Comparison of ENCODE assay signal across 16 cellular contexts in genomic region chr10:33238643-33239042, GRCh38.
A peak's percentile ranks its signal among the peaks of the same experiment; 100 is the strongest.
DNase-seq lines count a peak whose midpoint lies in the region; ATAC-seq, FAIRE-seq and TF ChIP-seq lines count a peak whose summit lies in the region.
"Had no signal": no experiment of that assay in that cellular context is flagged by ENCODE, and none has a peak within 500 bp of the region (broad histone marks: within the 10 kb centered on the region; RNA-seq: fewer than 3 reads in every experiment).

No MANE protein-coding gene starts in this region.

- H3K36me3 ChIP-seq in IMR-90 (ENCODE audit: control insufficient read depth, insufficient read depth, low read length) (no peaks in the 10 kb centered on the region), brain microvascular endothelial cell (replicated peaks) (peaks cover 9% of the 10 kb centered on the region)
- H3K36me3 ChIP-seq: neural progenitor cell, Peyer's patch, tibial artery had no signal

- no peak for TF ChIP-seq POLR2A in A549 (IDR thresholded peaks at IDR 0.05; ENCODE audit: low read length)
- TF ChIP-seq POLR2A in IMR-90 (IDR thresholded peaks at IDR 0.05; ENCODE audit: low read depth, low read length) = no peak

- ATAC-seq in A549 = peak; percentile 66 to 78
- peak; percentile 36 for ATAC-seq in IMR-90 (ENCODE audit: low read depth)
- ATAC-seq in HG03432 (IDR thresholded peaks at IDR 0.05; ENCODE audit: unreplicated experiment) = no peak

- H2BK15ac ChIP-seq in IMR-90 (ENCODE audit: low read depth, low read length) = 0 out of 3 replicates have a peak overlapping the region, but pooled peaks have one; percentile 16

- POLR2A ChIA-PET in A549 (lab: Yijun Ruan, JAX) (interaction anchor here (0.7 to 2.6 kb wide), 2 partner anchors 22 to 35 kb away, joined by 3 to 10 read pairs; no protein-coding TSS in a partner anchor), IMR-90 (lab: Charles Lee; ENCODE audit: unreplicated experiment) (no interaction called here)

- TF ChIP-seq EP300 in A549 (IDR thresholded peaks at IDR 0.05) = peak in 1 of 2 experiments; percentile 64; a peak in 2 of 5 replicates

- H2BK20ac ChIP-seq in IMR-90 (ENCODE audit: low read depth, low read length) = peak overlapping the region; percentile 91

- peak overlapping the region; percentile 84; the same call in 1 of the 2 replicates for H3K23ac ChIP-seq in IMR-90 (ENCODE audit: low read depth, low read length)

- H3K9ac ChIP-seq in IMR-90 (ENCODE audit: low read depth, low read length) = no peak overlapping the region
- H3K9ac ChIP-seq: neural progenitor cell had no signal

- peak overlapping the region; percentile 54; the same call in 1 of the 2 replicates for H3K14ac ChIP-seq in IMR-90 (replicated peaks; ENCODE audit: low read depth, low read length)

- in situ Hi-C loops in IMR-90 (cut with MboI; ENCODE audit: low sequenced_read_pairs) (no loop called here), brain microvascular endothelial cell (cut with HindIII; ENCODE audit: low pct_ligation_motif_present, low sequenced_read_pairs) (no loop called here)

- H3K79me1 ChIP-seq in IMR-90 (ENCODE audit: low read depth in 1 of 2, low read length in 2 of 2) = peaks cover 14 to 48% of the 10 kb centered on the region in 2 experiments

- no peaks in the 10 kb centered on the region for H3K27me3 ChIP-seq in IMR-90 (ENCODE audit: control insufficient read depth, insufficient read depth, low read length)
- no peaks in the 10 kb centered on the region for H3K27me3 ChIP-seq in brain microvascular endothelial cell (replicated peaks)
- H3K27me3 ChIP-seq: neural progenitor cell, Peyer's patch, tibial artery had no signal

- H3K56ac ChIP-seq in IMR-90 (ENCODE audit: extremely low read depth, insufficient read depth, low read length) = peak overlapping the region; percentile 87

- peak overlapping the region; percentile 91 to 92 for H3K27ac ChIP-seq in A549
- H3K27ac ChIP-seq in IMR-90 (ENCODE audit: insufficient read depth, low read length) = peak overlapping the region; percentile 20
- peak overlapping the region; percentile 84 for H3K27ac ChIP-seq in brain microvascular endothelial cell
- H3K27ac ChIP-seq: neural progenitor cell, Peyer's patch, tibial artery had no signal

- peak overlapping the region; percentile 45; the same call in 1 of the 2 replicates for H2AK5ac ChIP-seq in IMR-90 (ENCODE audit: low read depth, low read length)

- H2AFZ ChIP-seq in IMR-90 (replicated peaks; ENCODE audit: low read length, poor library complexity) = no peak overlapping the region
- H2AFZ ChIP-seq: neural progenitor cell had no signal

- peak overlapping the region; percentile 71 for H3K4ac ChIP-seq in IMR-90 (ENCODE audit: low read depth, low read length)

- peak overlapping the region; percentile 57; the same call in 1 of the 2 replicates for H4K91ac ChIP-seq in IMR-90 (ENCODE audit: insufficient read depth, low read depth, low read length)

- H2BK120ac ChIP-seq in IMR-90 (ENCODE audit: low read depth, low read length) = peak overlapping the region; percentile 89

- no TSS peak for BruUV-seq in IMR-90 (replicated peaks; lab: Mats Ljungman, UMichigan)

- CTCF ChIA-PET in A549 (lab: Yijun Ruan, JAX) = interaction anchor here (0.6 to 2.1 kb wide), 7 partner anchors 9 to 52 kb away, joined by 3 to 7 read pairs (median 3); no protein-coding TSS in a partner anchor
- CTCF ChIA-PET in IMR-90 (lab: Yijun Ruan, JAX) = no interaction called here

- H3K18ac ChIP-seq in IMR-90 (ENCODE audit: low read depth, low read length) = peak overlapping the region; percentile 79; the same call in 1 of the 2 replicates

- no peak overlapping the region for H2AK9ac ChIP-seq in IMR-90 (replicated peaks; ENCODE audit: low read depth, low read length, poor library complexity)

- TF ChIP-seq CTCF in A549 (IDR thresholded peaks at IDR 0.05) (no peak), IMR-90 (conservative IDR thresholded peaks at IDR 0.05; ENCODE audit: low read depth, low read length) (no peak), brain microvascular endothelial cell (IDR thresholded peaks at IDR 0.05; ENCODE audit: low read depth, low read length, missing control alignments) (no peak)

- H4K20me1 ChIP-seq in IMR-90 (ENCODE audit: insufficient read depth, low read length) = no peaks in the 10 kb centered on the region; the same call in 1 of the 2 replicates

- H3K4me3 ChIP-seq in A549 (peak overlapping the region; percentile 4; the same call in 1 of the 3 replicates), IMR-90 (ENCODE audit: insufficient read depth, low read depth, low read length) (no peak overlapping the region), brain microvascular endothelial cell (ENCODE audit: low read depth, low read length) (no peak overlapping the region)
- H3K4me3 ChIP-seq: neural progenitor cell, Peyer's patch, tibial artery had no signal

- H2BK5ac ChIP-seq in IMR-90 (ENCODE audit: low read depth, low read length, poor library complexity, severe bottlenecking) = peak overlapping the region; percentile 96

- peak overlapping the region; percentile 5 to 69; a peak in 2 of 4 replicates for H4K8ac ChIP-seq in IMR-90 (ENCODE audit: low read depth in 2 of 2, low read length in 2 of 2)

- DNase-seq in A549 (ENCODE audit: low read depth in 1 of 2, low spot score in 1 of 2) (peak; percentile 21 to 82), IMR-90 (peak; percentile 96), brain microvascular endothelial cell (peak; percentile 81), kidney glomerular epithelial cell (lab: John Stamatoyannopoulos, UW) (peak; percentile 87), dedifferentiated amniotic fluid mesenchymal stem cell (ENCODE audit: extremely low spot score) (no peak), NCI-H524 (lab: John Stamatoyannopoulos, UW) (no peak)
- no peak for DNase-seq in stimulated activated CD4-positive, alpha-beta T cell treated with anti-CD3 and anti-CD28 coated beads, Interleukin-1b, Interleukin-23, amount 100 ng/mL, for 48 hours
- DNase-seq: activated CD4-positive, alpha-beta T cell treated with anti-CD3 and anti-CD28 coated beads, Interleukin-2, amount 50 U/mL, for 48 hours; activated effector memory CD4-positive, alpha-beta T cell treated with anti-CD3 and anti-CD28 coated beads, Interleukin-2, amount 50 U/mL, for 16 hours; central memory CD4-positive, alpha-beta T cell; NCI-H2171 treated with DMSO at 0.1 percent for 48 hours; Peyer's patch; T-helper 9 cell; tibial artery had no signal

- no peaks in the 10 kb centered on the region for H3K9me3 ChIP-seq in A549
- H3K9me3 ChIP-seq in IMR-90 (ENCODE audit: control insufficient read depth, insufficient read depth, low read length) = no peaks in the 10 kb centered on the region
- H3K9me3 ChIP-seq: Peyer's patch, tibial artery had no signal

- intact Hi-C loops in IMR-90 (cut with micrococcal nuclease) = no loop called here

- H3K4me1 ChIP-seq in A549 = peaks cover 88% of the 10 kb centered on the region
- H3K4me1 ChIP-seq in IMR-90 (ENCODE audit: control insufficient read depth, insufficient read depth, low read length) = peaks cover 33% of the 10 kb centered on the region
- H3K4me1 ChIP-seq: Peyer's patch had no signal

- TF ChIP-seq RAD21 in A549 (conservative IDR thresholded peaks at IDR 0.05 in 1 of 2, IDR thresholded peaks at IDR 0.05 in 1 of 2) (no peak), IMR-90 (IDR thresholded peaks at IDR 0.05; ENCODE audit: low read length) (0 out of 2 replicates have a peak, but pooled peaks have one; percentile 1)

- peak overlapping the region; percentile 74 for H3K4me2 ChIP-seq in A549
- peak overlapping the region; percentile 73; the same call in 1 of the 2 replicates for H3K4me2 ChIP-seq in IMR-90 (ENCODE audit: low read depth, low read length)
- H3K4me2 ChIP-seq: neural progenitor cell had no signal

- WGBS in A549 (ENCODE audit: missing lambda C conversion rate) = 0% methylated on average over 3 of the region's 3 CpGs
- no CpG with 5 or more reads among the region's 3 CpGs for WGBS in IMR-90 (ENCODE audit: extremely low coverage in 2 of 2, insufficient read length in 1 of 2), 2 experiments

- peaks cover 6% of the 10 kb centered on the region; the same call in 1 of the 2 replicates for H3K9me1 ChIP-seq in IMR-90 (ENCODE audit: insufficient read depth, low read length)

- H4K5ac ChIP-seq in IMR-90 (ENCODE audit: low read depth, low read length) = peak overlapping the region; percentile 26; the same call in 1 of the 2 replicates

- FAIRE-seq in A549 (lab: Jason Lieb, UNC) = peak; percentile 36

- dilution Hi-C loops in IMR-90 (cut with HindIII; ENCODE audit: low sequenced_read_pairs, unreplicated experiment) = no loop called here

TF ChIP-seq in A549, 52 proteins besides CTCF, POLR2A, EP300 and RAD21 (continues in another document):
- no peak for TF ChIP-seq CHD4 (IDR thresholded peaks at IDR 0.05; ENCODE audit: borderline replicate concordance)
- TF ChIP-seq JUN (IDR thresholded peaks at IDR 0.05) = peak in 1 of 2 experiments; percentile 44; a peak in 2 of 5 replicates
- no peak for TF ChIP-seq KDM5A (IDR thresholded peaks at IDR 0.05)
- TF ChIP-seq, protein P1, sequence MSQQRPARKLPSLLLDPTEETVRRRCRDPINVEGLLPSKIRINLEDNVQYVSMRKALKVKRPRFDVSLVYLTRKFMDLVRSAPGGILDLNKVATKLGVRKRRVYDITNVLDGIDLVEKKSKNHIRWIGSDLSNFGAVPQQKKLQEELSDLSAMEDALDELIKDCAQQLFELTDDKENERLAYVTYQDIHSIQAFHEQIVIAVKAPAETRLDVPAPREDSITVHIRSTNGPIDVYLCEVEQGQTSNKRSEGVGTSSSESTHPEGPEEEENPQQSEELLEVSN (IDR thresholded peaks at IDR 0.05; ENCODE audit: borderline replicate concordance, low read depth) = no peak
- no peak for TF ChIP-seq NPAS2 (CRISPR knock-in tag; IDR thresholded peaks at IDR 0.05; ENCODE audit: borderline replicate concordance)
- peak; percentile 79; the same call in 1 of the 2 replicates for TF ChIP-seq FOXS1 (CRISPR knock-in tag; IDR thresholded peaks at IDR 0.05)

TF ChIP-seq in IMR-90, 13 proteins besides CTCF, POLR2A, EP300 and RAD21:
- TF ChIP-seq BHLHE40 (IDR thresholded peaks at IDR 0.05; ENCODE audit: low read depth, low read length) (peak; percentile 68), MXI1 (IDR thresholded peaks at IDR 0.05; ENCODE audit: borderline replicate concordance, low read depth, low read length) (no peak), NFE2L2 (IDR thresholded peaks at IDR 0.05; ENCODE audit: low read depth, low read length) (0 out of 2 replicates have a peak, but pooled peaks have one; percentile 13), CEBPB (IDR thresholded peaks at IDR 0.05; ENCODE audit: low read depth, low read length) (peak; percentile 69), MAFK (IDR thresholded peaks at IDR 0.05; ENCODE audit: low read depth, low read length) (peak; percentile 11; the same call in 1 of the 2 replicates), FOS (IDR thresholded peaks at IDR 0.05; ENCODE audit: low read depth, low read length) (peak; percentile 59), RFX5 (IDR thresholded peaks at IDR 0.05; ENCODE audit: low read depth, low read length) (no peak), MAZ (IDR thresholded peaks at IDR 0.05; ENCODE audit: borderline replicate concordance, low read depth, low read length) (no peak), RCOR1 (IDR thresholded peaks at IDR 0.05; ENCODE audit: insufficient replicate concordance, low read length) (peak; percentile 18)

Comparison
In these comparisons a context has a peak if more than half of its experiments do, and no peak if none do; other contexts are left out.
1. DNase-seq: peak in A549 (2 of 2), IMR-90 (single experiment), brain microvascular endothelial cell (single experiment) and kidney glomerular epithelial cell (single experiment); none in dedifferentiated amniotic fluid mesenchymal stem cell (single experiment), NCI-H524 (0 of 2) and stimulated activated CD4-positive, alpha-beta T cell treated with anti-CD3 and anti-CD28 coated beads, Interleukin-1b, Interleukin-23, amount 100 ng/mL, for 48 hours (single experiment).
2. H3K27ac ChIP-seq: peak in every context shown above with its lines; median percentile 92 in A549; 84 in brain microvascular endothelial cell; 20 in IMR-90.